Comparison of ENCODE assay signal across 13 cellular contexts in genomic region chr14:94048676-94049624, GRCh38. TPM values are rescaled to one million over a fixed set of nuclear protein-coding genes. Genes with fewer than 3 reads are reported as not detected.
DNase-seq lines count a peak whose midpoint lies in the region; ATAC-seq and TF ChIP-seq lines count a peak whose summit lies in the region.
"Had no signal": no experiment of that assay in that cellular context is flagged by ENCODE, and none has a peak within 500 bp of the region (broad histone marks: within the 10 kb centered on the region; RNA-seq: fewer than 3 reads in every experiment).

No MANE protein-coding gene starts in this region.

- H3K4me2 ChIP-seq in trophoblast cell (ENCODE audit: low read length), result no peak overlapping the region
- H3K4me2 ChIP-seq: BLaER1 had no signal

- H3K27ac ChIP-seq in A673 (ENCODE audit: low read depth, low read length, poor library complexity, severe bottlenecking), result peak overlapping the region; percentile 62
- peak overlapping the region in 2 of 4 donors; percentile 0 to 54 for H3K27ac ChIP-seq in esophagus muscularis mucosa (replicated peaks in 1 of 4)
- no peak overlapping the region for H3K27ac ChIP-seq in trophoblast cell (ENCODE audit: low read depth, low read length)
- H3K27ac ChIP-seq: BLaER1 had no signal

- no peak overlapping the region for H2BK120ac ChIP-seq in trophoblast cell (ENCODE audit: insufficient read depth, low read length, poor library complexity)

- H3K23ac ChIP-seq in trophoblast cell (ENCODE audit: low read length), result no peak overlapping the region

- H4K91ac ChIP-seq in trophoblast cell (ENCODE audit: low read depth, low read length), result no peak overlapping the region

- H2BK5ac ChIP-seq in trophoblast cell (ENCODE audit: low read depth, low read length, poor library complexity), result no peak overlapping the region

- no peaks in the 10 kb centered on the region for H3K9me3 ChIP-seq in A673 (ENCODE audit: low read depth, low read length, poor library complexity, severe bottlenecking)
- H3K9me3 ChIP-seq in esophagus muscularis mucosa, result no peaks in the 10 kb centered on the region
- H3K9me3 ChIP-seq in trophoblast cell (ENCODE audit: insufficient read depth, low read depth, low read length), result no peaks in the 10 kb centered on the region
- H3K9me3 ChIP-seq: BLaER1 had no signal

- no peak for TF ChIP-seq CTCF in A673 (conservative IDR thresholded peaks at IDR 0.05; ENCODE audit: low read depth, low read length)
- no peak for TF ChIP-seq CTCF in esophagus muscularis mucosa (IDR thresholded peaks at IDR 0.05)

- no peaks in the 10 kb centered on the region for H3K79me2 ChIP-seq in trophoblast cell (ENCODE audit: control insufficient read depth, insufficient read depth, low read length, poor library complexity)

- BruUV-seq in A673 (replicated peaks; lab: Mats Ljungman, UMichigan), result no TSS peak

- H3K4me3 ChIP-seq in A673 (ENCODE audit: low read depth, low read length, poor library complexity, severe bottlenecking), result no peak overlapping the region
- no peak overlapping the region for H3K4me3 ChIP-seq in esophagus muscularis mucosa
- no peak overlapping the region for H3K4me3 ChIP-seq in trophoblast cell (ENCODE audit: low read depth, low read length)
- H3K4me3 ChIP-seq: BLaER1 had no signal

- intact Hi-C loops in A673 (cut with micrococcal nuclease; ENCODE audit: unreplicated experiment), result no loop called here
- intact Hi-C loops in esophagus muscularis mucosa (cut with DNase I), result no loop called here

- no peak overlapping the region for H4K8ac ChIP-seq in trophoblast cell (ENCODE audit: low read depth, low read length)

- no peak overlapping the region for H3K4ac ChIP-seq in trophoblast cell (ENCODE audit: low read depth, low read length)

- no peak overlapping the region for H2BK12ac ChIP-seq in trophoblast cell (ENCODE audit: low read length)

- POLR2A ChIA-PET in A673 (lab: Charles Lee; ENCODE audit: low non-redundant PET), result interaction anchor here (0.7 kb wide), 1 partner anchor 12 kb away, joined by 4 read pairs; no protein-coding TSS in a partner anchor

- H2AK5ac ChIP-seq in trophoblast cell (ENCODE audit: low read length), result no peak overlapping the region

- H3K4me1 ChIP-seq in A673 (ENCODE audit: insufficient read depth, low read length, poor library complexity, severe bottlenecking) (peaks cover 30% of the 10 kb centered on the region), esophagus muscularis mucosa (peaks cover 20 to 32% (median 31%) of the 10 kb centered on the region in 4 donors), trophoblast cell (ENCODE audit: control insufficient read depth in 1 of 2, insufficient read depth in 2 of 2, low read length in 2 of 2) (no peaks in the 10 kb centered on the region)
- H3K4me1 ChIP-seq: BLaER1 had no signal

- DNase-seq in A673 (ENCODE audit: low spot score) (peak; percentile 84), DMS79 treated with DMSO at 0.1 percent for 48 hours (lab: John Stamatoyannopoulos, UW) (peak; percentile 94), NCI-H748 treated with DMSO at 0.1 percent for 48 hours (lab: John Stamatoyannopoulos, UW) (peak; percentile 80), esophagus muscularis mucosa (ENCODE audit: extremely low spot score) (peak; percentile 60), trophoblast cell (no peak), Kasumi-1 (lab: John Stamatoyannopoulos, UW) (no peak)
- DNase-seq: aorta; stimulated activated CD4-positive, alpha-beta T cell treated with anti-CD3 and anti-CD28 coated beads, Interleukin-1b, Interleukin-23, amount 100 ng/mL, for 48 hours; T-helper 2 cell had no signal

- ATAC-seq in HG02623 (IDR thresholded peaks at IDR 0.05; ENCODE audit: unreplicated experiment) (no peak), GM18511 (IDR thresholded peaks at IDR 0.05; ENCODE audit: unreplicated experiment) (no peak)
- ATAC-seq: stimulated activated memory B cell treated with anti-CD40 and anti-IgM and Interleukin-4, amounts not matched to agents 10 μg/mL and 1 μg/mL and 100 μg/mL, for 72 hours had no signal

- no peak for TF ChIP-seq POLR2A in esophagus muscularis mucosa (IDR thresholded peaks at IDR 0.05; ENCODE audit: low read depth)

- no peak overlapping the region for H4K12ac ChIP-seq in trophoblast cell (ENCODE audit: low read depth, low read length)

- WGBS in esophagus muscularis mucosa, result 69% methylated on average over 7 of the region's 10 CpGs
- no CpG with 5 or more reads among the region's 10 CpGs for WGBS in trophoblast cell (ENCODE audit: extremely low coverage, insufficient coverage, insufficient read length)

- no peak overlapping the region for H2AFZ ChIP-seq in trophoblast cell (ENCODE audit: insufficient read depth, low read length, poor library complexity)

- H3K27me3 ChIP-seq in A673 (replicated peaks; ENCODE audit: insufficient read depth, low read depth, low read length, poor library complexity) (no peaks in the 10 kb centered on the region), esophagus muscularis mucosa (no peaks in the 10 kb centered on the region), trophoblast cell (ENCODE audit: insufficient read depth, low read length) (no peaks in the 10 kb centered on the region)
- H3K27me3 ChIP-seq: BLaER1 had no signal

- CTCF ChIA-PET in A673 (lab: Charles Lee), result no interaction called here

- no peak overlapping the region for H3K9ac ChIP-seq in trophoblast cell (ENCODE audit: low read length)
- H3K9ac ChIP-seq: BLaER1 had no signal

- no peaks in the 10 kb centered on the region for H3K79me1 ChIP-seq in trophoblast cell (ENCODE audit: low read length)

- H3K36me3 ChIP-seq in A673 (ENCODE audit: insufficient read depth, low read length, poor library complexity, severe bottlenecking), result peaks cover 41% of the 10 kb centered on the region
- peaks cover 43 to 100% (median 96%) of the 10 kb centered on the region in 4 donors for H3K36me3 ChIP-seq in esophagus muscularis mucosa
- H3K36me3 ChIP-seq in trophoblast cell (ENCODE audit: control insufficient read depth in 1 of 2, insufficient read depth in 2 of 2, low read length in 2 of 2), result peaks cover 51 to 75% of the 10 kb centered on the region in 2 experiments

- TF ChIP-seq EP300 in esophagus muscularis mucosa (IDR thresholded peaks at IDR 0.05), result no peak

- H3K14ac ChIP-seq in trophoblast cell (ENCODE audit: low read length), result no peak overlapping the region

- H3K18ac ChIP-seq in trophoblast cell (ENCODE audit: low read length), result no peak overlapping the region

RNA-seq across cellular contexts. Expression of gene OTUB2, which starts 22.8 kb away (rescaled TPM):
- total RNA-seq in A673 (2021) (1.1 and 2.3 TPM in 2 replicates), esophagus muscularis mucosa (under 1 TPM in 3 of 4 donors, not detected in 1; 0.42 to 0.63 (median 0.52) TPM)
- polyA plus RNA-seq in trophoblast cell (2013), result 29.6 and 30.4 TPM in 2 replicates
- polyA plus RNA-seq: aorta had no signal

RNA-seq across cellular contexts. Expression of gene DDX24, which starts 32.1 kb away (rescaled TPM):
- total RNA-seq in A673 (2021), result 195 and 203 TPM in 2 replicates
- 100 to 1,000 TPM; 142 to 215 (median 176) TPM for total RNA-seq in esophagus muscularis mucosa
- polyA plus RNA-seq in trophoblast cell (2013), result 108 and 113 TPM in 2 replicates

RNA-seq across cellular contexts. Expression of gene IFI27L1, which starts 32.2 kb away (rescaled TPM):
- 14.7 and 17.5 TPM in 2 replicates for total RNA-seq in A673 (2021)
- total RNA-seq in esophagus muscularis mucosa, result 10 to 100 TPM in 1 of 4 donors, 1 to 10 TPM in 3; 5.8 to 12.9 (median 6.4) TPM
- polyA plus RNA-seq in trophoblast cell (2013), result 18.5 and 19.5 TPM in 2 replicates

RNA-seq across cellular contexts. Expression of gene CCDC197, which starts 51.8 kb away (rescaled TPM):
- not detected in 2 replicates for total RNA-seq in A673 (2021)
- total RNA-seq in esophagus muscularis mucosa, result not detected
- 0.03 TPM in 1 of 2 replicates, not detected in the other for polyA plus RNA-seq in trophoblast cell (2013)
- polyA plus RNA-seq: aorta had no signal

Comparison
In these comparisons a context has a peak if more than half of its experiments do, and no peak if none do; other contexts are left out.
1. DNase-seq: peak in A673 (single experiment), DMS79 treated with DMSO at 0.1 percent for 48 hours (single experiment), NCI-H748 treated with DMSO at 0.1 percent for 48 hours (single experiment) and esophagus muscularis mucosa (single experiment); none in trophoblast cell (0 of 2) and Kasumi-1 (0 of 2).